In genomic region chr15:41416162-41416741, GRCh38 we compare ENCODE assay signal across 8 cellular contexts. TPM values are rescaled to one million over a fixed set of nuclear protein-coding genes. Genes with fewer than 3 reads are reported as not detected.
A peak's percentile ranks its signal among the peaks of the same experiment; 100 is the strongest.
DNase-seq lines count a peak whose midpoint lies in the region; ATAC-seq and TF ChIP-seq lines count a peak whose summit lies in the region.

No MANE protein-coding gene starts in this region.

- H3K27me3 Mint-ChIP-seq in stimulated activated naive CD8-positive, alpha-beta T cell treated with anti-CD3 and anti-CD28 coated beads, Interleukin-15, Interleukin-2, amounts not matched to agents 100 ng/mL and 50 ng/mL, for 24 hours: no peaks in the 10 kb centered on the region

- CTCF ChIA-PET in RWPE1 (lab: Yijun Ruan, JAX): interaction anchor here (0.5 kb wide), 1 partner anchor 43 kb away, joined by 8 read pairs; no protein-coding TSS in a partner anchor

- H3K4me3 ChIP-seq in esophagus muscularis mucosa (peak overlapping the region; percentile 76 to 96 (median 86)), ovary (peak overlapping the region; percentile 99)

- POLR2A ChIA-PET in RWPE1 (lab: Yijun Ruan, JAX; ENCODE audit: low non-redundant PET): no interaction called here

- intact Hi-C loops in esophagus muscularis mucosa (cut with DNase I): loop anchor here (10.0 kb wide), 1 partner anchor 301 kb away; the partner anchor contains the start of gene INO80
- intact Hi-C loops in ovary (cut with DNase I): no loop called here

- no peaks in the 10 kb centered on the region for H3K36me3 ChIP-seq in esophagus muscularis mucosa
- H3K36me3 ChIP-seq in ovary: no peaks in the 10 kb centered on the region

- no peak for ATAC-seq in stimulated activated naive CD8-positive, alpha-beta T cell treated with anti-CD3 and anti-CD28 coated beads, Interleukin-15, Interleukin-2, amounts not matched to agents 100 U/mL and 50 U/mL, for 24 hours
- no peak for ATAC-seq in HG02759 (IDR thresholded peaks at IDR 0.05; ENCODE audit: unreplicated experiment)

- peak overlapping the region; percentile 99 for H3K4me3 Mint-ChIP-seq in stimulated activated naive CD8-positive, alpha-beta T cell treated with anti-CD3 and anti-CD28 coated beads, Interleukin-15, Interleukin-2, amounts not matched to agents 100 ng/mL and 50 ng/mL, for 24 hours

- peak overlapping the region; percentile 96 for H3K27ac Mint-ChIP-seq in stimulated activated naive CD8-positive, alpha-beta T cell treated with anti-CD3 and anti-CD28 coated beads, Interleukin-15, Interleukin-2, amounts not matched to agents 100 ng/mL and 50 ng/mL, for 24 hours

- peaks cover 23 to 50% (median 33%) of the 10 kb centered on the region in 4 donors for H3K4me1 ChIP-seq in esophagus muscularis mucosa
- H3K4me1 ChIP-seq in ovary (ENCODE audit: insufficient read depth): peaks cover 5% of the 10 kb centered on the region

- peak overlapping the region; percentile 75 for H3K27ac ChIP-seq in RWPE1
- H3K27ac ChIP-seq in esophagus muscularis mucosa (replicated peaks in 1 of 4): peak overlapping the region; percentile 82 to 94 (median 86)
- H3K27ac ChIP-seq in ovary: peak overlapping the region; percentile 15 to 69

- H3K9me3 ChIP-seq in esophagus muscularis mucosa: no peaks in the 10 kb centered on the region
- no peaks in the 10 kb centered on the region for H3K9me3 ChIP-seq in ovary

- no peak for DNase-seq in stimulated activated naive CD8-positive, alpha-beta T cell treated with anti-CD3 and anti-CD28 coated beads, Interleukin-15, Interleukin-2, amounts not matched to agents 100 U/mL and 50 U/mL, for 24 hours
- DNase-seq in RWPE1 (ENCODE audit: low spot score): no peak
- DNase-seq in esophagus muscularis mucosa (ENCODE audit: extremely low spot score): no peak
- no peak for DNase-seq in ovary
- no peak for DNase-seq in NCI-H1092 (lab: John Stamatoyannopoulos, UW)
- no peak for DNase-seq in DMS153 (lab: John Stamatoyannopoulos, UW)

- peaks cover 40% of the 10 kb centered on the region for H3K4me1 Mint-ChIP-seq in stimulated activated naive CD8-positive, alpha-beta T cell treated with anti-CD3 and anti-CD28 coated beads, Interleukin-15, Interleukin-2, amounts not matched to agents 100 ng/mL and 50 ng/mL, for 24 hours (ENCODE audit: low read depth)

- peaks cover 4% of the 10 kb centered on the region for H3K36me3 Mint-ChIP-seq in stimulated activated naive CD8-positive, alpha-beta T cell treated with anti-CD3 and anti-CD28 coated beads, Interleukin-15, Interleukin-2, amounts not matched to agents 100 ng/mL and 50 ng/mL, for 24 hours (ENCODE audit: low read depth)

- H3K27me3 ChIP-seq in esophagus muscularis mucosa (no peaks in the 10 kb centered on the region), ovary (no peaks in the 10 kb centered on the region)

- TF ChIP-seq CTCF in RWPE1 (conservative IDR thresholded peaks at IDR 0.05; ENCODE audit: low read depth) (no peak), esophagus muscularis mucosa (IDR thresholded peaks at IDR 0.05) (no peak), ovary (IDR thresholded peaks at IDR 0.05) (no peak)

- TF ChIP-seq EP300 in esophagus muscularis mucosa (IDR thresholded peaks at IDR 0.05) (no peak), ovary (IDR thresholded peaks at IDR 0.05) (no peak)

- no peaks in the 10 kb centered on the region for H3K9me3 Mint-ChIP-seq in stimulated activated naive CD8-positive, alpha-beta T cell treated with anti-CD3 and anti-CD28 coated beads, Interleukin-15, Interleukin-2, amounts not matched to agents 100 ng/mL and 50 ng/mL, for 24 hours

- TF ChIP-seq POLR2A in esophagus muscularis mucosa (IDR thresholded peaks at IDR 0.05; ENCODE audit: low read depth): no peak
- no peak for TF ChIP-seq POLR2A in ovary (IDR thresholded peaks at IDR 0.05)

- WGBS in esophagus muscularis mucosa: 32% methylated on average over 19 of the region's 19 CpGs
- WGBS in ovary, 3 donors: 18 to 22% (median 20%) methylated on average over 19 of the region's 19 CpGs

RNA-seq across cellular contexts. Expression of gene RTF1, which starts 0.6 kb away (rescaled TPM):
- total RNA-seq in esophagus muscularis mucosa: 10 to 100 TPM; 31.5 to 37.7 (median 35.9) TPM
- 10 to 100 TPM; 22.2 to 41.9 (median 35.6) TPM for total RNA-seq in ovary
- 10 to 100 TPM; 26.1 to 57.1 TPM for polyA plus RNA-seq in ovary

RNA-seq across cellular contexts. Expression of gene NDUFAF1, which starts 14.0 kb away (rescaled TPM):
- total RNA-seq in esophagus muscularis mucosa (10 to 100 TPM; 18.3 to 23.8 (median 21.0) TPM), ovary (10 to 100 TPM; 11.2 to 16.3 (median 14.0) TPM)
- polyA plus RNA-seq in ovary: 10 to 100 TPM; 16.2 to 38.1 TPM
